ENCODE assay signal across 23 cellular contexts in the genomic region with DNA sequence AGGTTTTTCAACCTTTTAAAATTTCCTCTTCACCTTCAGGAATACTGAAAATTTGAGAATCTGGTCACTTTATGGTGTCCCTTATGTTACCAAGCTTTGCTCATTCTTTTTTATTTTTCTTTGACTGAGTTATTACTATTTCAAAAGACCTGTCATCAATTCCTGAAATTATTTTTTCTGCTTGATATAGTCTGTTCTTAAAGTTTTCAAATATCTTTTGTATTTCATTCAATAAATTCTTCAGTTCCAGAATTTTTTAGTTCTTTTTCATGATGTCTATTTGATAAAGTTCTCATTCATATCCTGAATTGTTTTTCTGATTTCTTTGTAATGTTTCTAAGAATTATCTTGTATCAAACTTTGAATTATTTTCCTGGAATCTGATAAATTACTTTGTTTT.
DNase-seq lines count a peak whose midpoint lies in the region; ATAC-seq, FAIRE-seq and TF ChIP-seq lines count a peak whose summit lies in the region.
"Had no signal": no experiment of that assay in that cellular context is flagged by ENCODE, and none has a peak within 500 bp of the region (broad histone marks: within the 10 kb centered on the region; RNA-seq: fewer than 3 reads in every experiment).

No MANE protein-coding gene starts in this region.

- TF ChIP-seq EP300 in SK-N-SH (IDR thresholded peaks at IDR 0.05; ENCODE audit: borderline replicate concordance in 1 of 2, low read depth in 1 of 2, low read length in 1 of 2) = no peak
- no peak for TF ChIP-seq EP300 in gastroesophageal sphincter (IDR thresholded peaks at IDR 0.05)

- CTCF ChIA-PET in SK-N-SH (lab: Yijun Ruan, JAX) = no interaction called here

- H3K4me2 ChIP-seq in SK-N-SH (no peak overlapping the region), Karpas-422 (ENCODE audit: low read depth, low read length, poor library complexity, severe bottlenecking) (no peak overlapping the region)
- H3K4me2 ChIP-seq: KMS-11 had no signal

- TF ChIP-seq RAD21 in SK-N-SH (IDR thresholded peaks at IDR 0.05; ENCODE audit: low read length) = no peak

- no peaks in the 10 kb centered on the region for H4K20me1 ChIP-seq in SK-N-SH (ENCODE audit: insufficient read depth)
- H4K20me1 ChIP-seq in Karpas-422 (ENCODE audit: insufficient read depth, low read depth, low read length) = no peaks in the 10 kb centered on the region

- H3K27me3 ChIP-seq in SK-N-SH (ENCODE audit: insufficient read depth) (no peaks in the 10 kb centered on the region), Karpas-422 (ENCODE audit: low read length) (no peaks in the 10 kb centered on the region), pancreas (no peaks in the 10 kb centered on the region), gastroesophageal sphincter (no peaks in the 10 kb centered on the region)
- H3K27me3 ChIP-seq: BE2C had no signal

- H3K36me3 ChIP-seq in SK-N-SH (replicated peaks in 1 of 2; ENCODE audit: control insufficient read depth in 1 of 2, insufficient read depth in 2 of 2, low read length in 1 of 2) = peaks cover 30 to 83% of the 10 kb centered on the region in 2 experiments
- H3K36me3 ChIP-seq in Karpas-422 (ENCODE audit: insufficient read depth, low read length) = peaks cover 73% of the 10 kb centered on the region
- H3K36me3 ChIP-seq in pancreas = peaks cover 0 to 4% (median 0%) of the 10 kb centered on the region in 3 donors
- H3K36me3 ChIP-seq in gastroesophageal sphincter = peaks cover 6 to 85% of the 10 kb centered on the region in 2 donors

- peaks cover 3% of the 10 kb centered on the region for H3K9me3 Mint-ChIP-seq in stimulated activated memory B cell treated with anti-CD40 and anti-IgM and Interleukin-4, amounts not matched to agents 10 μg/mL and 1 μg/mL and 100 μg/mL, for 72 hours
- H3K9me3 Mint-ChIP-seq: H9 had no signal

- H3K27me3 Mint-ChIP-seq in stimulated activated memory B cell treated with anti-CD40 and anti-IgM and Interleukin-4, amounts not matched to agents 10 μg/mL and 1 μg/mL and 100 μg/mL, for 72 hours = no peaks in the 10 kb centered on the region
- H3K27me3 Mint-ChIP-seq: CD4-positive, CD25-positive, alpha-beta regulatory T cell; CD8-positive, alpha-beta memory T cell; IgD-negative memory B cell had no signal

- H3K9me2 ChIP-seq in SK-N-SH (no peaks in the 10 kb centered on the region), Karpas-422 (replicated peaks; ENCODE audit: insufficient read depth, low read length) (no peaks in the 10 kb centered on the region)

- no peak for TF ChIP-seq CTCF in SK-N-SH (IDR thresholded peaks at IDR 0.05)
- TF ChIP-seq CTCF in pancreas (IDR thresholded peaks at IDR 0.05) = no peak
- no peak for TF ChIP-seq CTCF in gastroesophageal sphincter (IDR thresholded peaks at IDR 0.05)

- no peak for TF ChIP-seq POLR2A in gastroesophageal sphincter (IDR thresholded peaks at IDR 0.05)

- H3K9ac ChIP-seq in SK-N-SH (no peak overlapping the region), Karpas-422 (ENCODE audit: low read length) (no peak overlapping the region)
- H3K9ac ChIP-seq: KMS-11 had no signal

- no peak overlapping the region for H3K27ac ChIP-seq in SK-N-SH (ENCODE audit: low read depth in 2 of 2, low read length in 1 of 2)
- H3K27ac ChIP-seq in Karpas-422 (ENCODE audit: low read length) = no peak overlapping the region
- H3K27ac ChIP-seq in pancreas = no peak overlapping the region
- H3K27ac ChIP-seq in gastroesophageal sphincter = no peak overlapping the region
- H3K27ac ChIP-seq: KMS-11 had no signal

- no peak overlapping the region for H3K27ac Mint-ChIP-seq in stimulated activated memory B cell treated with anti-CD40 and anti-IgM and Interleukin-4, amounts not matched to agents 10 μg/mL and 1 μg/mL and 100 μg/mL, for 72 hours
- H3K27ac Mint-ChIP-seq: CD4-positive, CD25-positive, alpha-beta regulatory T cell; H9; IgD-negative memory B cell had no signal

- H2AFZ ChIP-seq in SK-N-SH (ENCODE audit: low read depth) = no peak overlapping the region
- no peak overlapping the region for H2AFZ ChIP-seq in Karpas-422 (ENCODE audit: low read length)

- FAIRE-seq in colon (lab: Jason Lieb, UNC) (peak; percentile 5), pancreas (lab: Jason Lieb, UNC) (peak; percentile 17)
- FAIRE-seq: GM19239, H1, HepG2 had no signal

- H3K4me3 Mint-ChIP-seq in stimulated activated memory B cell treated with anti-CD40 and anti-IgM and Interleukin-4, amounts not matched to agents 10 μg/mL and 1 μg/mL and 100 μg/mL, for 72 hours = no peak overlapping the region
- H3K4me3 Mint-ChIP-seq: CD4-positive, CD25-positive, alpha-beta regulatory T cell; CD8-positive, alpha-beta memory T cell; H9 had no signal

- no peaks in the 10 kb centered on the region for H3K4me1 Mint-ChIP-seq in stimulated activated memory B cell treated with anti-CD40 and anti-IgM and Interleukin-4, amounts not matched to agents 10 μg/mL and 1 μg/mL and 100 μg/mL, for 72 hours
- H3K4me1 Mint-ChIP-seq: CD4-positive, CD25-positive, alpha-beta regulatory T cell; CD8-positive, alpha-beta memory T cell; H9; IgD-negative memory B cell had no signal

- H3K4me3 ChIP-seq in SK-N-SH (ENCODE audit: low read depth in 2 of 2, low read length in 1 of 2) = no peak overlapping the region
- H3K4me3 ChIP-seq in Karpas-422 (ENCODE audit: low read length) = no peak overlapping the region
- no peak overlapping the region for H3K4me3 ChIP-seq in pancreas
- H3K4me3 ChIP-seq in gastroesophageal sphincter = no peak overlapping the region

- ATAC-seq in SK-N-SH treated with all-trans-retinoic acid at 6 μM for 48 hours (no peak), pancreas (no peak), gastroesophageal sphincter (no peak)
- no peak for ATAC-seq in stimulated activated memory B cell treated with anti-CD40 and anti-IgM and Interleukin-4, amounts not matched to agents 10 μg/mL and 1 μg/mL and 100 μg/mL, for 72 hours
- ATAC-seq: HepG2 had no signal

- POLR2A ChIA-PET in SK-N-SH (lab: Yijun Ruan, JAX) = no interaction called here

- peaks cover 4% of the 10 kb centered on the region for H3F3A ChIP-seq in SK-N-SH (replicated peaks; ENCODE audit: insufficient read depth)

- H3K9me3 ChIP-seq in SK-N-SH (peaks cover 15% of the 10 kb centered on the region), Karpas-422 (ENCODE audit: low read length) (peaks cover 27% of the 10 kb centered on the region), pancreas (no peaks in the 10 kb centered on the region), gastroesophageal sphincter (peaks cover 0 to 7% (median 0%) of the 10 kb centered on the region in 3 donors)
- H3K9me3 ChIP-seq: BE2C had no signal

- DNase-seq in SK-N-SH = no peak
- peak; percentile 66 for DNase-seq in Karpas-422
- no peak for DNase-seq in pancreas
- DNase-seq in NCI-H187 treated with DMSO at 0.1 percent for 48 hours (lab: John Stamatoyannopoulos, UW) = no peak
- DNase-seq: ACHN; BE2C; C1 segment of cervical spinal cord; CD4-positive, CD25-positive, alpha-beta regulatory T cell; CD8-positive, alpha-beta memory T cell; COR-L47; DMS153; DMS79; GF-D8; H9 had no signal

- H3K36me3 Mint-ChIP-seq in stimulated activated memory B cell treated with anti-CD40 and anti-IgM and Interleukin-4, amounts not matched to agents 10 μg/mL and 1 μg/mL and 100 μg/mL, for 72 hours = peaks cover 76% of the 10 kb centered on the region

- H3K79me2 ChIP-seq in SK-N-SH (ENCODE audit: insufficient read depth) (peaks cover 3% of the 10 kb centered on the region; the same call in 1 of the 2 replicates), Karpas-422 (ENCODE audit: low read length) (no peaks in the 10 kb centered on the region)

- no peaks in the 10 kb centered on the region for H3K4me1 ChIP-seq in SK-N-SH (ENCODE audit: control insufficient read depth in 1 of 2, insufficient read depth in 2 of 2, low read depth in 1 of 2, low read length in 1 of 2)
- H3K4me1 ChIP-seq in Karpas-422 (ENCODE audit: low read length) = no peaks in the 10 kb centered on the region
- H3K4me1 ChIP-seq in pancreas = no peaks in the 10 kb centered on the region
- H3K4me1 ChIP-seq in gastroesophageal sphincter = no peaks in the 10 kb centered on the region
- H3K4me1 ChIP-seq: BE2C had no signal

- intact Hi-C loops in pancreas (cut with DNase I) = no loop called here

TF ChIP-seq in SK-N-SH treated with all-trans-retinoic acid at 6 μM for 48 hours, 23 proteins besides CTCF, POLR2A, EP300 and RAD21 (continues in another document):
- TF ChIP-seq, protein P1, sequence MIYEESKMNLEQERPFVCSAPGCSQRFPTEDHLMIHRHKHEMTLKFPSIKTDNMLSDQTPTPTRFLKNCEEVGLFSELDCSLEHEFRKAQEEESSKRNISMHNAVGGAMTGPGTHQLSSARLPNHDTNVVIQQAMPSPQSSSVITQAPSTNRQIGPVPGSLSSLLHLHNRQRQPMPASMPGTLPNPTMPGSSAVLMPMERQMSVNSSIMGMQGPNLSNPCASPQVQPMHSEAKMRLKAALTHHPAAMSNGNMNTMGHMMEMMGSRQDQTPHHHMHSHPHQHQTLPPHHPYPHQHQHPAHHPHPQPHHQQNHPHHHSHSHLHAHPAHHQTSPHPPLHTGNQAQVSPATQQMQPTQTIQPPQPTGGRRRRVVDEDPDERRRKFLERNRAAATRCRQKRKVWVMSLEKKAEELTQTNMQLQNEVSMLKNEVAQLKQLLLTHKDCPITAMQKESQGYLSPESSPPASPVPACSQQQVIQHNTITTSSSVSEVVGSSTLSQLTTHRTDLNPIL (CRISPR knock-in tag; IDR thresholded peaks at IDR 0.05; ENCODE audit: low read depth) = no peak
- TF ChIP-seq ZC3H10 (CRISPR knock-in tag; IDR thresholded peaks at IDR 0.05) (no peak), ARNTL (CRISPR knock-in tag; IDR thresholded peaks at IDR 0.05; ENCODE audit: borderline replicate concordance, low read depth) (no peak)

TF ChIP-seq in SK-N-SH, 30 proteins besides CTCF, POLR2A, EP300 and RAD21 (continues in another document):
- TF ChIP-seq TCF12 (IDR thresholded peaks at IDR 0.05) (no peak), ELF1 (IDR thresholded peaks at IDR 0.05) (no peak), CHD2 (IDR thresholded peaks at IDR 0.05; ENCODE audit: low read length, partially characterized antibody) (no peak), FOXM1 (IDR thresholded peaks at IDR 0.05; ENCODE audit: low read depth) (no peak), RXRA (IDR thresholded peaks at IDR 0.05; ENCODE audit: borderline replicate concordance, low read depth) (no peak), EZH2phosphoT487 (IDR thresholded peaks at IDR 0.05; ENCODE audit: borderline replicate concordance, low read depth) (no peak), FOXJ3 (CRISPR knock-in tag; IDR thresholded peaks at IDR 0.05) (no peak)
